Comparison of ENCODE assay signal across 24 cellular contexts in the genomic region with DNA sequence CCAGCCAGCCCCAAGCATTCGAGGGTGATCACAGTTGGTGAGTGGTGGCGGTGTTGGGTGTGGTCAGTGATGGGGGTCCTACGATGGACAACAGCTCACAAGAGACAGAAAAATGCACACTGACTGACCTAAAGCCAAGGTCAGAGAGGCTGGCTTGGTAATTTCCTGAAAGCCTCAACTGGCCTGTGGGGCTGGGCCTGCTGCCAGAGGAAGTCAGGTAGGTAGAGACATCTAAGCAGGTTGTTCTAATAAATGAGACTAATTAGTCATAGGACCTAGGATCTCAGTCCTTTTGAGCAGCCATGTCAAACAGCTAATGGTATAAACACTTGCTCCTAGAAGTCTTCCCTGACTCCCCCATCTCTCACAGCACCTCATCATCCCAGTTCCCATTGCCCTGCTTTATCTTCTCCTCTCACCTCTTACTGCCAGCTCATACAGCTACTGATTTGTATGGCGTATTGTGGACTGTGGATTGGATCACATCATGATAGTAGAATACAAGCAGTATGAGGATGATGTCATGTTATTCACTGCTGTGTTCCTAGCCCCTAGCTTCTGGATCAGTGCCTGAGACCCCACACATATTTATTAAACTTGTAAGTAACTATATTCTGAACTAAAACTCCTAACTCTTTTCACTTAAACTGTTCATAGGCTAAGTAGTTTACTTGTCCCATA.
"Had no signal": no experiment of that assay in that cellular context is flagged by ENCODE, and none has a peak within 500 bp of the region (broad histone marks: within the 10 kb centered on the region; RNA-seq: fewer than 3 reads in every experiment).

No MANE protein-coding gene starts in this region.

- H3K36me3 ChIP-seq: gastrocnemius medialis, heart left ventricle, neutrophil, pancreas, spleen, thoracic aorta, tibial nerve, upper lobe of left lung had no signal

- H3K27ac ChIP-seq: gastrocnemius medialis, heart left ventricle, neutrophil, pancreas, spleen, thoracic aorta, tibial nerve, upper lobe of left lung had no signal

- H3K4me1 ChIP-seq: gastrocnemius medialis, heart left ventricle, spleen, tibial nerve, upper lobe of left lung had no signal

- H3K9me3 ChIP-seq: gastrocnemius medialis, heart left ventricle, mucosa of descending colon, neutrophil, pancreas, spleen, thoracic aorta, tibial nerve, upper lobe of left lung had no signal

- ATAC-seq: effector memory CD8-positive, alpha-beta T cell; gastrocnemius medialis; heart left ventricle; left ventricle myocardium superior; mucosa of descending colon; natural killer cell treated with Interleukin-12 subunit alpha and Interleukin-12 subunit beta and Interleukin-15 and Interleukin-18, amount 100 ng/mL, for 72 hours; sciatic nerve; stimulated activated naive B cell treated with anti-CD40 and anti-IgM and Interleukin-4, amounts not matched to agents 10 μg/mL and 1 μg/mL and 100 μg/mL, for 72 hours had no signal

- FAIRE-seq: endometrium, islet of Langerhans, pancreas, urothelium cell line had no signal

- H3K27me3 ChIP-seq: gastrocnemius medialis, heart left ventricle, neutrophil, pancreas, spleen, tibial nerve, upper lobe of left lung had no signal

- H3K4me3 ChIP-seq: gastrocnemius medialis, heart left ventricle, lung, mucosa of descending colon, pancreas, spleen, thoracic aorta, tibial nerve, upper lobe of left lung had no signal

- DNase-seq: cerebellar nuclear complex; cortex of kidney; effector memory CD8-positive, alpha-beta T cell; erythroblast; gastrocnemius medialis; heart left ventricle; hippocampal formation; left ventricle myocardium superior; mucosa of descending colon; naive B cell; pancreas; spleen; stimulated activated CD4-positive, alpha-beta T cell treated with anti-CD3 and anti-CD28 coated beads, Interleukin-2, amount 100 ng/mL, for 48 hours; stimulated activated naive B cell treated with anti-CD40 and anti-IgM and Interleukin-4, amounts not matched to agents 10 μg/mL and 1 μg/mL and 100 μg/mL, for 72 hours; upper lobe of left lung had no signal
